28 cellular contexts compared by ENCODE assay signal in genomic region chr2:53985646-53986045, GRCh38.
"Had no signal": no experiment of that assay in that cellular context is flagged by ENCODE, and none has a peak within 500 bp of the region (broad histone marks: within the 10 kb centered on the region; RNA-seq: fewer than 3 reads in every experiment).

No MANE protein-coding gene starts in this region.

- H3K9me3 ChIP-seq: breast epithelium, esophagus muscularis mucosa, heart right ventricle, left lung, lower lobe of right lung, thoracic aorta, upper lobe of left lung had no signal

- DNase-seq: activated B cell treated with CpG ODN at 0.5 μM for 24 hours; activated CD4-positive, alpha-beta T cell treated with anti-CD3 and anti-CD28 coated beads for 4 hours; activated CD4-positive, alpha-beta T cell treated with anti-CD3 and anti-CD28 coated beads, Interleukin-2, amount 50 U/mL, for 48 hours; activated CD8-positive, alpha-beta memory T cell treated with anti-CD3 and anti-CD28 coated beads for 24 hours; activated gamma-delta T cell treated with Interleukin-2 at 50 U/mL for 16 hours; activated naive CD8-positive, alpha-beta T cell treated with anti-CD3 and anti-CD28 coated beads, Interleukin-2, amount 50 U/mL, for 24 hours; amygdala; central memory CD4-positive, alpha-beta T cell; foreskin keratinocyte; heart right ventricle; kidney glomerular epithelial cell; left lung; lower lobe of right lung; mesenchymal stem cell; stimulated activated CD4-positive, alpha-beta T cell treated with anti-CD3 and anti-CD28 coated beads, Interleukin-12 subunit alpha, Interleukin-12 subunit beta, amount 100 ng/mL, for 4 hours; stimulated activated CD4-positive, alpha-beta T cell treated with anti-CD3 and anti-CD28 coated beads, Interleukin-4, amount 100 ng/mL, for 1 hour; SW 1271; T-helper 2 cell; upper lobe of left lung had no signal

- H3K27me3 ChIP-seq: breast epithelium, esophagus muscularis mucosa, foreskin keratinocyte, heart right ventricle, left lung, upper lobe of left lung had no signal

- H3K27ac ChIP-seq: esophagus muscularis mucosa, foreskin keratinocyte, left lung, lower lobe of right lung, skin epidermis, upper lobe of left lung had no signal

- ATAC-seq: activated naive CD8-positive, alpha-beta T cell treated with anti-CD3 and anti-CD28 coated beads, Interleukin-2, amount 50 U/mL, for 24 hours; activated T-helper 17 cell treated with anti-CD3 and anti-CD28 coated beads, Interleukin-2, amount 50 U/mL, for 72 hours; foreskin keratinocyte; left lung; lower lobe of right lung; natural killer cell treated with Interleukin-12 subunit alpha and Interleukin-12 subunit beta and Interleukin-15 and Interleukin-18, amount 100 ng/mL, for 72 hours; sciatic nerve had no signal

- H3K27ac Mint-ChIP-seq: activated B cell treated with CpG ODN at 0.5 μM for 24 hours; activated naive CD4-positive, alpha-beta T cell treated with anti-CD3 and anti-CD28 coated beads, Interleukin-2, amount 50 U/mL, for 24 hours; activated naive CD8-positive, alpha-beta T cell treated with anti-CD3 and anti-CD28 coated beads, Interleukin-2, amount 50 U/mL, for 24 hours; activated T-helper 17 cell treated with anti-CD3 and anti-CD28 coated beads, Interleukin-2, amount 50 U/mL, for 72 hours; natural killer cell treated with Interleukin-12 subunit alpha and Interleukin-12 subunit beta and Interleukin-15 and Interleukin-18, amount 100 ng/mL, for 72 hours; stimulated activated naive CD8-positive, alpha-beta T cell treated with anti-CD3 and anti-CD28 coated beads, Interleukin-15, Interleukin-2, amounts not matched to agents 100 ng/mL and 50 ng/mL, for 24 hours had no signal

- H3K36me3 ChIP-seq: breast epithelium, lower lobe of right lung, thoracic aorta had no signal

- H3K4me3 Mint-ChIP-seq: activated B cell treated with CpG ODN at 0.5 μM for 24 hours; activated naive CD4-positive, alpha-beta T cell treated with anti-CD3 and anti-CD28 coated beads, Interleukin-2, amount 50 U/mL, for 24 hours; activated naive CD8-positive, alpha-beta T cell treated with anti-CD3 and anti-CD28 coated beads, Interleukin-2, amount 50 U/mL, for 24 hours; activated T-helper 17 cell treated with anti-CD3 and anti-CD28 coated beads, Interleukin-2, amount 50 U/mL, for 72 hours; natural killer cell treated with Interleukin-12 subunit alpha and Interleukin-12 subunit beta and Interleukin-15 and Interleukin-18, amount 100 ng/mL, for 72 hours; stimulated activated naive CD8-positive, alpha-beta T cell treated with anti-CD3 and anti-CD28 coated beads, Interleukin-15, Interleukin-2, amounts not matched to agents 100 ng/mL and 50 ng/mL, for 24 hours had no signal

- H3K4me1 ChIP-seq: breast epithelium, foreskin keratinocyte had no signal

- H3K27me3 Mint-ChIP-seq: activated B cell treated with CpG ODN at 0.5 μM for 24 hours; activated naive CD4-positive, alpha-beta T cell treated with anti-CD3 and anti-CD28 coated beads, Interleukin-2, amount 50 U/mL, for 24 hours; activated naive CD8-positive, alpha-beta T cell treated with anti-CD3 and anti-CD28 coated beads, Interleukin-2, amount 50 U/mL, for 24 hours; activated T-helper 17 cell treated with anti-CD3 and anti-CD28 coated beads, Interleukin-2, amount 50 U/mL, for 72 hours; natural killer cell treated with Interleukin-12 subunit alpha and Interleukin-12 subunit beta and Interleukin-15 and Interleukin-18, amount 100 ng/mL, for 72 hours; stimulated activated naive CD8-positive, alpha-beta T cell treated with anti-CD3 and anti-CD28 coated beads, Interleukin-15, Interleukin-2, amounts not matched to agents 100 ng/mL and 50 ng/mL, for 24 hours had no signal

- H3K4me3 ChIP-seq: breast epithelium, esophagus muscularis mucosa, heart right ventricle, left lung, lower lobe of right lung, skin epidermis, thoracic aorta, upper lobe of left lung had no signal

- H3K36me3 Mint-ChIP-seq: natural killer cell treated with Interleukin-12 subunit alpha and Interleukin-12 subunit beta and Interleukin-15 and Interleukin-18, amount 100 ng/mL, for 72 hours had no signal

- H3K9me3 Mint-ChIP-seq: activated B cell treated with CpG ODN at 0.5 μM for 24 hours; activated naive CD4-positive, alpha-beta T cell treated with anti-CD3 and anti-CD28 coated beads, Interleukin-2, amount 50 U/mL, for 24 hours; activated T-helper 17 cell treated with anti-CD3 and anti-CD28 coated beads, Interleukin-2, amount 50 U/mL, for 72 hours; natural killer cell treated with Interleukin-12 subunit alpha and Interleukin-12 subunit beta and Interleukin-15 and Interleukin-18, amount 100 ng/mL, for 72 hours; stimulated activated naive CD8-positive, alpha-beta T cell treated with anti-CD3 and anti-CD28 coated beads, Interleukin-15, Interleukin-2, amounts not matched to agents 100 ng/mL and 50 ng/mL, for 24 hours had no signal

- H3K4me1 Mint-ChIP-seq: activated T-helper 17 cell treated with anti-CD3 and anti-CD28 coated beads, Interleukin-2, amount 50 U/mL, for 72 hours had no signal
